Comparison of ENCODE assay signal across 11 cellular contexts in the genomic region with DNA sequence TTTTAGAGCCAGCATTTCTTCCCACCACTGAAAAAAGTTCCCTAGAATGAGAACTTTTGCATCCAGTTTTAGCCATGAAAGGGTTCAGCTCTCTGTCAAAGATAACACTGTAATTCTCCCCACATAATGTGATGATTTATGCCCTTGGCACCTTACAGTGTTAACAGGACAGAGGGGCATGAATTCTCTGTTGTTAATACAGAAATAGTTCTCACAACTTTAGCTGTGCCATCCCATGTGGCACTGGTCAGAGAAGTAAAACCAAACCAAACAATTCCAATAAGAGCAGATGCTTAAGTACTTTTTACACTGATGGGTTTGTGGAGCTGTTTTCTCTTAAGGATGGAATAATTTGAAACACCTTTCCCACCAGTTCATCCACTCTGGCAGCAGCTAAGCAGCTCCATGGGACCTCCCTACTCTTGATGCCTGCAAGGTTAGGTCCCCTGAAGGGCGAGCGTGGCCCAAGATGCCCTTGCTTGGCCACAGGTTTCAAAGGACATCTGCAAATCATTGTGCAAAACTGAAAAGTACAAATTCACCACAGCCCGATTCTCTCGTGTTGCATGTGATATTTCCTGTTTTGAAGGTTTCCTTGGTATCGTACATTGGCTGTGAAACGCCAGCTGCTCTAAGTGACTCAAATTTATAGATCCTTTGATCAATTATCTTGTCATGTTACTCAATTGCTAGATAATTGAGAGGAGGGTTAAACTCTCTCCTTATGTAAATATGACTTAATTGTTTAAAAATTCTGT.
DNase-seq lines count a peak whose midpoint lies in the region; ATAC-seq and TF ChIP-seq lines count a peak whose summit lies in the region.
"Had no signal": no experiment of that assay in that cellular context is flagged by ENCODE, and none has a peak within 500 bp of the region (broad histone marks: within the 10 kb centered on the region; RNA-seq: fewer than 3 reads in every experiment).

No MANE protein-coding gene starts in this region.

- no peak for TF ChIP-seq CTCF in choroid plexus epithelial cell (conservative IDR thresholded peaks at IDR 0.05; ENCODE audit: low read depth, low read length)
- no peak for TF ChIP-seq CTCF in transverse colon (IDR thresholded peaks at IDR 0.05)

- H3K27ac Mint-ChIP-seq in activated naive CD4-positive, alpha-beta T cell treated with anti-CD3 and anti-CD28 coated beads, Interleukin-2, amount 10 ng/mL, durations not matched to agents 7 days and 5 days, result peak overlapping the region; percentile 86

- no peak for ATAC-seq in HG03025 (IDR thresholded peaks at IDR 0.05; ENCODE audit: low FRiP score, unreplicated experiment)

- H3K4me1 Mint-ChIP-seq in activated naive CD4-positive, alpha-beta T cell treated with anti-CD3 and anti-CD28 coated beads, Interleukin-2, amount 10 ng/mL, durations not matched to agents 7 days and 5 days, result peaks cover 38% of the 10 kb centered on the region

- no peaks in the 10 kb centered on the region for H3K36me3 ChIP-seq in transverse colon
- H3K36me3 ChIP-seq: sigmoid colon had no signal

- no peaks in the 10 kb centered on the region for H3K9me3 ChIP-seq in transverse colon
- H3K9me3 ChIP-seq: sigmoid colon had no signal

- H3K9me3 Mint-ChIP-seq in activated naive CD4-positive, alpha-beta T cell treated with anti-CD3 and anti-CD28 coated beads, Interleukin-2, amount 10 ng/mL, durations not matched to agents 7 days and 5 days, result peaks cover 2% of the 10 kb centered on the region

- H3K27me3 Mint-ChIP-seq in activated naive CD4-positive, alpha-beta T cell treated with anti-CD3 and anti-CD28 coated beads, Interleukin-2, amount 10 ng/mL, durations not matched to agents 7 days and 5 days, result no peaks in the 10 kb centered on the region

- CTCF ChIA-PET in activated naive CD4-positive, alpha-beta T cell treated with anti-CD3 and anti-CD28 coated beads, Interleukin-2, amount 10 ng/mL, durations not matched to agents 7 days and 5 days (lab: Charles Lee), result interaction anchor here (1.0 to 1.9 kb wide), 2 partner anchors 33 kb away, joined by 7 to 8 read pairs; no protein-coding TSS in a partner anchor

- in situ Hi-C loops in transverse colon (cut with MboI; ENCODE audit: low pct_ligation_motif_present in 1 of 4, low pct_unique_long_range_greater_than_20kb in 1 of 4, low sequenced_read_pairs in 3 of 4) (no loop called here), ACHN (cut with HindIII; ENCODE audit: low pct_ligation_motif_present, low pct_unique_long_range_greater_than_20kb, low sequenced_read_pairs) (no loop called here)

- TF ChIP-seq POLR2A in transverse colon (IDR thresholded peaks at IDR 0.05), result no peak

- no peaks in the 10 kb centered on the region for H3K4me1 ChIP-seq in transverse colon

- peak overlapping the region; percentile 56 for H3K4me3 Mint-ChIP-seq in activated naive CD4-positive, alpha-beta T cell treated with anti-CD3 and anti-CD28 coated beads, Interleukin-2, amount 10 ng/mL, durations not matched to agents 7 days and 5 days

- TF ChIP-seq EP300 in transverse colon (IDR thresholded peaks at IDR 0.05; ENCODE audit: low read depth), result no peak

- H3K36me3 Mint-ChIP-seq in activated naive CD4-positive, alpha-beta T cell treated with anti-CD3 and anti-CD28 coated beads, Interleukin-2, amount 10 ng/mL, durations not matched to agents 7 days and 5 days, result peaks cover 1% of the 10 kb centered on the region

- H3K27me3 ChIP-seq in transverse colon, result no peaks in the 10 kb centered on the region
- H3K27me3 ChIP-seq: sigmoid colon had no signal

- DNase-seq in activated naive CD4-positive, alpha-beta T cell treated with anti-CD3 and anti-CD28 coated beads, Interleukin-2, amount 10 ng/mL, durations not matched to agents 7 days and 5 days, result peak; percentile 43
- no peak for DNase-seq in activated naive CD4-positive, alpha-beta T cell treated with anti-CD3 and anti-CD28 coated beads, Interleukin-2, amount 50 U/mL, for 16 hours
- peak; percentile 68 for DNase-seq in NCI-H1436 treated with DMSO at 0.1 percent for 48 hours (lab: John Stamatoyannopoulos, UW)
- peak; percentile 51 for DNase-seq in choroid plexus epithelial cell (ENCODE audit: low read depth)
- DNase-seq in transverse colon, result peak; percentile 21
- DNase-seq in NCI-H187 treated with DMSO at 0.1 percent for 48 hours (lab: John Stamatoyannopoulos, UW), result no peak
- DNase-seq in ACHN, result no peak
- DNase-seq: islet precursor cell, sigmoid colon had no signal

- H3K27ac ChIP-seq in transverse colon, result no peak overlapping the region
- H3K27ac ChIP-seq: coronary artery had no signal

- H3K4me3 ChIP-seq in choroid plexus epithelial cell (ENCODE audit: low read depth, low read length) (no peak overlapping the region), transverse colon (no peak overlapping the region)
- H3K4me3 ChIP-seq: coronary artery, sigmoid colon had no signal

- 41 to 75% methylated on average over 2 to 6 of the region's 6 CpGs for WGBS in transverse colon (ENCODE audit: low coverage in 1 of 2), 2 donors

- intact Hi-C loops in transverse colon (cut with DNase I; ENCODE audit: low total_unique reads), result no loop called here

Comparison
In these comparisons a context has a peak if more than half of its experiments do, and no peak if none do; other contexts are left out.
1. DNase-seq: peak in activated naive CD4-positive, alpha-beta T cell treated with anti-CD3 and anti-CD28 coated beads, Interleukin-2, amount 10 ng/mL, durations not matched to agents 7 days and 5 days (single experiment), NCI-H1436 treated with DMSO at 0.1 percent for 48 hours (single experiment), choroid plexus epithelial cell (single experiment) and transverse colon (single experiment); none in activated naive CD4-positive, alpha-beta T cell treated with anti-CD3 and anti-CD28 coated beads, Interleukin-2, amount 50 U/mL, for 16 hours (single experiment), NCI-H187 treated with DMSO at 0.1 percent for 48 hours (single experiment) and ACHN (single experiment).